In genomic region chr11:1661454-1662269, GRCh38 we compare ENCODE assay signal across 14 cellular contexts. TPM values are rescaled to one million over a fixed set of nuclear protein-coding genes. Genes with fewer than 3 reads are reported as not detected.
"Had no signal": no experiment of that assay in that cellular context is flagged by ENCODE, and none has a peak within 500 bp of the region (broad histone marks: within the 10 kb centered on the region; RNA-seq: fewer than 3 reads in every experiment).

No MANE protein-coding gene starts in this region.

RNA-seq across cellular contexts. Expression of gene KRTAP5-5, which starts 32.1 kb away (rescaled TPM):
- total RNA-seq: activated CD8-positive, alpha-beta T cell treated with anti-CD3 and anti-CD28 coated beads for 36 hours; activated T-cell treated with anti-CD3 and anti-CD28 coated beads, Interleukin-2, amount 50 U/mL, for 4 hours; activated T-helper 2 cell treated with anti-CD3 and anti-CD28 coated beads, Interferon-gamma antibody, Interleukin-2, Interleukin-4, amounts not matched to agents 10 μg/mL and 5 μg/mL and 100 μg/mL, durations not matched to agents 14 hours and 24 hours and 36 hours; bronchial epithelial cell; dermis microvascular lymphatic vessel endothelial cell; epithelial cell of proximal tubule; gastrocnemius medialis; kidney epithelial cell; left lung; osteoblast; renal cortical epithelial cell; sigmoid colon; tibial nerve had no signal
- polyA plus RNA-seq: small intestine had no signal

RNA-seq across cellular contexts. Expression of gene KRTAP5-6, which starts 35.3 kb away (rescaled TPM):
- total RNA-seq: activated CD8-positive, alpha-beta T cell treated with anti-CD3 and anti-CD28 coated beads for 36 hours; activated T-cell treated with anti-CD3 and anti-CD28 coated beads, Interleukin-2, amount 50 U/mL, for 4 hours; activated T-helper 2 cell treated with anti-CD3 and anti-CD28 coated beads, Interferon-gamma antibody, Interleukin-2, Interleukin-4, amounts not matched to agents 10 μg/mL and 5 μg/mL and 100 μg/mL, durations not matched to agents 14 hours and 24 hours and 36 hours; bronchial epithelial cell; epithelial cell of proximal tubule; gastrocnemius medialis; kidney epithelial cell; left lung; osteoblast; renal cortical epithelial cell; sigmoid colon; tibial nerve had no signal
- polyA plus RNA-seq: sigmoid colon, small intestine had no signal

RNA-seq across cellular contexts. Expression of gene KRTAP5-4, which starts 39.7 kb away (rescaled TPM):
- total RNA-seq: activated CD8-positive, alpha-beta T cell treated with anti-CD3 and anti-CD28 coated beads for 36 hours; activated T-cell treated with anti-CD3 and anti-CD28 coated beads, Interleukin-2, amount 50 U/mL, for 4 hours; activated T-helper 2 cell treated with anti-CD3 and anti-CD28 coated beads, Interferon-gamma antibody, Interleukin-2, Interleukin-4, amounts not matched to agents 10 μg/mL and 5 μg/mL and 100 μg/mL, durations not matched to agents 14 hours and 24 hours and 36 hours; bronchial epithelial cell; dermis microvascular lymphatic vessel endothelial cell; epithelial cell of proximal tubule; gastrocnemius medialis; kidney epithelial cell; left lung; osteoblast; renal cortical epithelial cell; sigmoid colon; tibial nerve had no signal
- polyA plus RNA-seq: sigmoid colon, small intestine had no signal

RNA-seq across cellular contexts. Expression of gene KRTAP5-3, which starts 53.4 kb away (rescaled TPM):
- total RNA-seq: activated CD8-positive, alpha-beta T cell treated with anti-CD3 and anti-CD28 coated beads for 36 hours; activated T-cell treated with anti-CD3 and anti-CD28 coated beads, Interleukin-2, amount 50 U/mL, for 4 hours; activated T-helper 2 cell treated with anti-CD3 and anti-CD28 coated beads, Interferon-gamma antibody, Interleukin-2, Interleukin-4, amounts not matched to agents 10 μg/mL and 5 μg/mL and 100 μg/mL, durations not matched to agents 14 hours and 24 hours and 36 hours; bronchial epithelial cell; dermis microvascular lymphatic vessel endothelial cell; epithelial cell of proximal tubule; gastrocnemius medialis; kidney epithelial cell; left lung; osteoblast; renal cortical epithelial cell; sigmoid colon; tibial nerve had no signal
- polyA plus RNA-seq: sigmoid colon, small intestine had no signal
